Comparison of ENCODE assay signal across 13 cellular contexts in genomic region chr18:56233595-56233994, GRCh38.
DNase-seq lines count a peak whose midpoint lies in the region; ATAC-seq, FAIRE-seq and TF ChIP-seq lines count a peak whose summit lies in the region.
"Had no signal": no experiment of that assay in that cellular context is flagged by ENCODE, and none has a peak within 500 bp of the region (broad histone marks: within the 10 kb centered on the region; RNA-seq: fewer than 3 reads in every experiment).

No MANE protein-coding gene starts in this region.

- no peaks in the 10 kb centered on the region for H3K9me3 ChIP-seq in endothelial cell of umbilical vein (replicated peaks; ENCODE audit: control insufficient read depth, insufficient read depth, low read length)

- H3K9ac ChIP-seq in endothelial cell of umbilical vein (replicated peaks; ENCODE audit: extremely low read depth, insufficient read depth, low read length): no peak overlapping the region
- H3K9ac ChIP-seq: BLaER1 had no signal

- H3K27me3 ChIP-seq in endothelial cell of umbilical vein (ENCODE audit: control insufficient read depth in 2 of 2, insufficient read depth in 2 of 2, low read length in 2 of 2): no peaks in the 10 kb centered on the region
- H3K27me3 ChIP-seq: BLaER1 had no signal

- ATAC-seq in GM19324 (IDR thresholded peaks at IDR 0.05; ENCODE audit: low FRiP score, unreplicated experiment): no peak
- ATAC-seq: activated CD4-positive, alpha-beta T cell treated with anti-CD3 and anti-CD28 coated beads for 36 hours had no signal

- no peak overlapping the region for H2AFZ ChIP-seq in endothelial cell of umbilical vein (ENCODE audit: low read depth, low read length)

- no peak for TF ChIP-seq CTCF in endothelial cell of umbilical vein (IDR thresholded peaks at IDR 0.05; ENCODE audit: extremely low read depth in 1 of 2, insufficient read depth in 1 of 2, low read depth in 1 of 2, low read length in 2 of 2)

- DNase-seq in AG08395 (ENCODE audit: low spot score) (peak; percentile 89), NCI-H446 treated with DMSO at 0.1 percent for 48 hours (lab: John Stamatoyannopoulos, UW) (peak; percentile 75), endothelial cell of umbilical vein (ENCODE audit: low read depth, low spot score) (peak; percentile 34), myocyte (ENCODE audit: low read depth) (peak; percentile 75), HT-29 (ENCODE audit: low spot score) (no peak), NOMO-1 treated with dmso at 0.1 percent for 144 hours (lab: John Stamatoyannopoulos, UW; ENCODE audit: unreplicated experiment) (no peak), ecto neural progenitor cell (ENCODE audit: low spot score) (no peak)
- DNase-seq: activated CD4-positive, alpha-beta T cell treated with anti-CD3 and anti-CD28 coated beads for 36 hours; activated gamma-delta T cell; NCI-H2029 had no signal

- TF ChIP-seq POLR2A in endothelial cell of umbilical vein (IDR thresholded peaks at IDR 0.05; ENCODE audit: low read depth, low read length): no peak

- no TSS peak for BruUV-seq in endothelial cell of umbilical vein (replicated peaks; lab: Mats Ljungman, UMichigan)

- no peaks in the 10 kb centered on the region for H3K4me1 ChIP-seq in endothelial cell of umbilical vein (ENCODE audit: control insufficient read depth, extremely low read depth, insufficient read depth, low read length)

- POLR2A ChIA-PET in endothelial cell of umbilical vein (lab: Charles Lee): no interaction called here

- dilution Hi-C loops in endothelial cell of umbilical vein (cut with MboI; ENCODE audit: extremely low pct_ligation_motif_present, low sequenced_read_pairs): no loop called here

- H3K4me2 ChIP-seq in endothelial cell of umbilical vein (ENCODE audit: insufficient read depth, low read length): no peak overlapping the region
- H3K4me2 ChIP-seq: BLaER1 had no signal

- no peak overlapping the region for H3K4me3 ChIP-seq in endothelial cell of umbilical vein (replicated peaks in 1 of 3; ENCODE audit: insufficient read depth in 1 of 3, low read depth in 1 of 3, low read length in 3 of 3)
- H3K4me3 ChIP-seq: BLaER1, skin epidermis had no signal

- intact Hi-C loops in endothelial cell of umbilical vein (cut with micrococcal nuclease): no loop called here

- H3K27ac ChIP-seq in endothelial cell of umbilical vein (ENCODE audit: insufficient read depth, low read depth, low read length): no peak overlapping the region
- H3K27ac ChIP-seq: BLaER1 had no signal

- no peak for FAIRE-seq in endothelial cell of umbilical vein (lab: Jason Lieb, UNC)

- no peaks in the 10 kb centered on the region for H3K9me1 ChIP-seq in endothelial cell of umbilical vein (replicated peaks; ENCODE audit: control insufficient read depth, extremely low read depth, insufficient read depth, low read length)

- no peaks in the 10 kb centered on the region for H3K79me2 ChIP-seq in endothelial cell of umbilical vein (ENCODE audit: control insufficient read depth, insufficient read depth, low read length)

- CTCF ChIA-PET in endothelial cell of umbilical vein (lab: Charles Lee): no interaction called here

- no peaks in the 10 kb centered on the region for H3K36me3 ChIP-seq in endothelial cell of umbilical vein (ENCODE audit: control insufficient read depth in 2 of 2, extremely low read depth in 1 of 2, insufficient read depth in 2 of 2, low read length in 2 of 2)
- H3K36me3 ChIP-seq: BLaER1 had no signal

- no peaks in the 10 kb centered on the region for H4K20me1 ChIP-seq in endothelial cell of umbilical vein (replicated peaks; ENCODE audit: control insufficient read depth, extremely low read depth, insufficient read depth, low read length)
- H4K20me1 ChIP-seq: BLaER1 had no signal

TF ChIP-seq in endothelial cell of umbilical vein, 7 proteins besides CTCF, POLR2A, EP300 and RAD21:
- no peak for TF ChIP-seq POLR2AphosphoS5 (IDR thresholded peaks at IDR 0.05; ENCODE audit: insufficient read depth, low read depth, low read length)
- no peak for TF ChIP-seq JUN (IDR thresholded peaks at IDR 0.05; ENCODE audit: borderline replicate concordance, insufficient read depth, insufficient read length, low read depth)
- no peak for TF ChIP-seq GATA2 (IDR thresholded peaks at IDR 0.05; ENCODE audit: insufficient read depth, insufficient read length, low read depth, low read length)
- TF ChIP-seq EZH2 (IDR thresholded peaks at IDR 0.05; ENCODE audit: borderline replicate concordance, low read depth, low read length, severe bottlenecking): no peak
- no peak for TF ChIP-seq MAX (IDR thresholded peaks at IDR 0.05; ENCODE audit: insufficient read depth, insufficient read length)

Comparison
In these comparisons a context has a peak if more than half of its experiments do, and no peak if none do; other contexts are left out.
1. DNase-seq: peak in AG08395 (single experiment), NCI-H446 treated with DMSO at 0.1 percent for 48 hours (single experiment), endothelial cell of umbilical vein (single experiment) and myocyte (single experiment); none in HT-29 (single experiment), NOMO-1 treated with dmso at 0.1 percent for 144 hours (single experiment) and ecto neural progenitor cell (single experiment).